ENCODE assay signal across 1 cellular context in the genomic region with DNA sequence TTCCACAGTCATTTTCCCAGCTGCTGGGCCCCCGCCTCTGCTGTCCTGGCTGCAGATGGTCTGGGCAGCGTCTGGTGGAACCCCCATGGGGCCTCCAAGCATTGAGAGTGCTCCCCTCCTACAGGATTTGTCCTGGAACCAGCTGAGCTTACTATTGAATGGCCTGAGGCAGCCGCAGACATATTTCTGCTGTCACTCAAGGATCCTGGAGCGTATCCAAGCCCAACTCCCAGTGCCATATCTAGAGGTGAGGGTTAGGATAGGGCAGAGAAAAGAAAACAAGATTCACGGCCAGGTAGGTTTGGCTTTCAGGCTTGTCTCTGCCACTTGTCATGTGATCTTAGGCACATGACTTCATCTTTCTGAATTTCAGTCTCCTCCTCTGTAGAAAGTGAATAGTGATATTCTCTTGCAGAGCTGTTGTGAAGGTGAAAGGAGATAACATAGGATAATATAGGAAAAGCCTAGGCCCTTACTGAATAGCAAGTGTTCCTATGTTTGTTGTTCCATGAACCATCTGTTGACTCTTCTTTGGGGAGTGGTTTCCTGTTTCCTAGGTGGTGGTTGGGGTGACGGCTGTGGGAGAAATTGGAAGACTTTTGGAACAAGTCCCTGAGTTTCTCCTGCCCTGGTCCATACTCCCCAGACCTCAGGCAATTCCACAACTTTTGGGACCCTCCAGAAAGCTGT.
A peak's percentile ranks its signal among the peaks of the same experiment; 100 is the strongest.
TF ChIP-seq lines count a peak whose summit lies in the region.

No MANE protein-coding gene starts in this region.

TF ChIP-seq in HepG2, 621 proteins besides CTCF, POLR2A, EP300 and RAD21 (continued from another document):
- TF ChIP-seq MNT (IDR thresholded peaks at IDR 0.05) (0 out of 2 replicates have a peak, but pooled peaks have one; percentile 2), ZNF263 (CRISPR knock-in tag; IDR thresholded peaks at IDR 0.05) (peak; percentile 72), HNF4A (CRISPR knock-in tag; IDR thresholded peaks at IDR 0.05) (no peak), AHDC1 (CRISPR knock-in tag; IDR thresholded peaks at IDR 0.05; ENCODE audit: borderline replicate concordance) (peak; percentile 23; the same call in 1 of the 2 replicates), RAD51 (IDR thresholded peaks at IDR 0.05; ENCODE audit: borderline replicate concordance) (peak; percentile 38; the same call in 1 of the 2 replicates)
- TF ChIP-seq, protein P1, sequence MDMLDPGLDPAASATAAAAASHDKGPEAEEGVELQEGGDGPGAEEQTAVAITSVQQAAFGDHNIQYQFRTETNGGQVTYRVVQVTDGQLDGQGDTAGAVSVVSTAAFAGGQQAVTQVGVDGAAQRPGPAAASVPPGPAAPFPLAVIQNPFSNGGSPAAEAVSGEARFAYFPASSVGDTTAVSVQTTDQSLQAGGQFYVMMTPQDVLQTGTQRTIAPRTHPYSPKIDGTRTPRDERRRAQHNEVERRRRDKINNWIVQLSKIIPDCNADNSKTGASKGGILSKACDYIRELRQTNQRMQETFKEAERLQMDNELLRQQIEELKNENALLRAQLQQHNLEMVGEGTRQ (IDR thresholded peaks at IDR 0.05; ENCODE audit: low read depth, low read length), result peak; percentile 39; the same call in 1 of the 2 replicates
- TF ChIP-seq, protein P1 (CRISPR knock-in tag; IDR thresholded peaks at IDR 0.05; ENCODE audit: borderline replicate concordance), result peak; percentile 46; the same call in 1 of the 2 replicates
